17 cellular contexts compared by ENCODE assay signal in the genomic region with DNA sequence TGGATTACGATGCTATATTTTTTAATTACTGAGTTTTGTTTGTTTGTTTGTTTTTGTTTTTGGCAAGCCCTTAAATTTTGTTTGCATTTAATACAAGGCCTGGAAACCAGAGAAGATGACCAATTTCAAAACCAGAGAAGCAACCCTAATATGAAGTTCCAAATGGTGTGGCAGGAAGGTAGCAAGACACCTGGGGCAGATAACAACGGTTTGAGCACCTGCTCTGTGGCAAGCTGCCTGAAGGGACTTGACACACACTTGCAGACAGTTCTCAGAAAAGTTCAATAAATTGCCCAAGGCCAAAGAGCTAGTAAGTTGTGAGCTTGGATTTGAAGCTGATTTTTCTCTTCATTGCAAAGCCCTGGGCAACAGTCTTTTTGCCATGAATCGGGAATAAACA.
DNase-seq lines count a peak whose midpoint lies in the region; ATAC-seq and TF ChIP-seq lines count a peak whose summit lies in the region.
"Had no signal": no experiment of that assay in that cellular context is flagged by ENCODE, and none has a peak within 500 bp of the region (broad histone marks: within the 10 kb centered on the region; RNA-seq: fewer than 3 reads in every experiment).

No MANE protein-coding gene starts in this region.

- H3K4me1 ChIP-seq in SJCRH30 = peaks cover 4% of the 10 kb centered on the region
- H3K4me1 ChIP-seq in A673 (ENCODE audit: insufficient read depth, low read length, poor library complexity, severe bottlenecking) = no peaks in the 10 kb centered on the region

- H3K36me3 ChIP-seq in GM06990 (ENCODE audit: control insufficient read depth, insufficient read depth, low read length) (no peaks in the 10 kb centered on the region), SJCRH30 (no peaks in the 10 kb centered on the region), A673 (ENCODE audit: insufficient read depth, low read length, poor library complexity, severe bottlenecking) (no peaks in the 10 kb centered on the region)
- H3K36me3 ChIP-seq: esophagus muscularis mucosa, upper lobe of left lung had no signal

- CTCF ChIA-PET in A673 (lab: Charles Lee) = no interaction called here

- no peak overlapping the region for H3K27ac ChIP-seq in SJCRH30
- H3K27ac ChIP-seq in A673 (ENCODE audit: low read depth, low read length, poor library complexity, severe bottlenecking) = no peak overlapping the region
- H3K27ac ChIP-seq: esophagus muscularis mucosa, upper lobe of left lung had no signal

- no TSS peak for BruUV-seq in A673 (replicated peaks; lab: Mats Ljungman, UMichigan)

- peaks cover 4% of the 10 kb centered on the region; the same call in 1 of the 2 replicates for H3K9me3 ChIP-seq in SJCRH30 (replicated peaks)
- H3K9me3 ChIP-seq in A673 (ENCODE audit: low read depth, low read length, poor library complexity, severe bottlenecking) = no peaks in the 10 kb centered on the region
- H3K9me3 ChIP-seq: upper lobe of left lung had no signal

- H3K4me3 ChIP-seq in GM06990 (replicated peaks; ENCODE audit: low read depth, low read length) (0 out of 2 replicates have a peak overlapping the region, but pooled peaks have one; percentile 13), SJCRH30 (no peak overlapping the region), A673 (ENCODE audit: low read depth, low read length, poor library complexity, severe bottlenecking) (no peak overlapping the region)
- H3K4me3 ChIP-seq: esophagus muscularis mucosa, upper lobe of left lung had no signal

- TF ChIP-seq CTCF in GM06990 (IDR thresholded peaks at IDR 0.05; ENCODE audit: insufficient read depth, low read length, poor library complexity, severe bottlenecking) (no peak), A673 (conservative IDR thresholded peaks at IDR 0.05; ENCODE audit: low read depth, low read length) (no peak)

- DNase-seq in GM06990 (ENCODE audit: extremely low read depth, insufficient read length) = peak; percentile 66
- peak; percentile 60 for DNase-seq in NAMALWA (ENCODE audit: low spot score)
- DNase-seq in SJCRH30 = no peak
- no peak for DNase-seq in RKO (ENCODE audit: low spot score)
- DNase-seq in A673 (ENCODE audit: low spot score) = no peak
- DNase-seq in SKM-1 (lab: John Stamatoyannopoulos, UW; ENCODE audit: unreplicated experiment) = no peak
- DNase-seq: activated CD8-positive, alpha-beta memory T cell treated with anti-CD3 and anti-CD28 coated beads for 24 hours; KG1; NCI-H1105 treated with DMSO at 0.1 percent for 48 hours; Right ventricle myocardium superior; stimulated activated naive CD8-positive, alpha-beta T cell treated with anti-CD3 and anti-CD28 coated beads, Interleukin-15, Interleukin-2, amounts not matched to agents 100 U/mL and 50 U/mL, for 24 hours; T-helper 17 cell; upper lobe of left lung had no signal

- POLR2A ChIA-PET in A673 (lab: Charles Lee; ENCODE audit: low non-redundant PET) = no interaction called here

- ATAC-seq in GM19035 (IDR thresholded peaks at IDR 0.05; ENCODE audit: unreplicated experiment) = peak; percentile 22
- ATAC-seq in HG02798 (IDR thresholded peaks at IDR 0.05; ENCODE audit: poor library complexity, unreplicated experiment) = peak; percentile 42
- ATAC-seq: activated T-helper 17 cell treated with anti-CD3 and anti-CD28 coated beads, Interleukin-2, amount 50 U/mL, for 72 hours; stimulated activated naive CD8-positive, alpha-beta T cell treated with anti-CD3 and anti-CD28 coated beads, Interleukin-15, Interleukin-2, amounts not matched to agents 100 U/mL and 50 U/mL, for 24 hours; T-helper 17 cell had no signal

- intact Hi-C loops in A673 (cut with micrococcal nuclease; ENCODE audit: unreplicated experiment) = no loop called here

- no peaks in the 10 kb centered on the region for H3K27me3 ChIP-seq in GM06990 (replicated peaks; ENCODE audit: control insufficient read depth, insufficient read depth, low read length)
- H3K27me3 ChIP-seq in SJCRH30 = no peaks in the 10 kb centered on the region
- no peaks in the 10 kb centered on the region for H3K27me3 ChIP-seq in A673 (replicated peaks; ENCODE audit: insufficient read depth, low read depth, low read length, poor library complexity)
- H3K27me3 ChIP-seq: esophagus muscularis mucosa, upper lobe of left lung had no signal

Comparison
In these comparisons a context has a peak if more than half of its experiments do, and no peak if none do; other contexts are left out.
1. DNase-seq: peak in GM06990 (single experiment) and NAMALWA (single experiment); none in SJCRH30 (0 of 2), RKO (single experiment), A673 (single experiment) and SKM-1 (single experiment).